Comparison of ENCODE assay signal across 7 cellular contexts in genomic region chr1:51537568-51537967, GRCh38.
"Had no signal": no experiment of that assay in that cellular context is flagged by ENCODE, and none has a peak within 500 bp of the region (broad histone marks: within the 10 kb centered on the region; RNA-seq: fewer than 3 reads in every experiment).

No MANE protein-coding gene starts in this region.

- H3K9ac ChIP-seq: KMS-11 had no signal

- DNase-seq: IMR-90, KBM-7, KG1 had no signal

- FAIRE-seq: HepG2, HTR-8/SVneo had no signal

- ATAC-seq: HepG2 had no signal

- H3K4me2 ChIP-seq: KMS-11 had no signal

- H3K27ac ChIP-seq: HL-60, KMS-11 had no signal
